ENCODE assay signal across 8 cellular contexts in genomic region chr7:23273141-23273599, GRCh38. TPM values are rescaled to one million over a fixed set of nuclear protein-coding genes. Genes with fewer than 3 reads are reported as not detected.
DNase-seq lines count a peak whose midpoint lies in the region; ATAC-seq and TF ChIP-seq lines count a peak whose summit lies in the region.

No MANE protein-coding gene starts in this region.

- intact Hi-C loops in naive thymus-derived CD4-positive, alpha-beta T cell (cut with micrococcal nuclease): loop anchor here (1.0 to 5.0 kb wide), 12 partner anchors 26 to 1394 kb away; partner anchors contain the start of genes MALSU1 (in 2 of the 2), HYCC1 (in 1 of the 2) and TRA2A (in 1 of the 2)

- TF ChIP-seq CTCF in epithelial cell of esophagus (IDR thresholded peaks at IDR 0.05; ENCODE audit: insufficient read depth, low read depth, low read length, missing control alignments): peak; percentile 90

- peaks cover 2 to 16% (median 10%) of the 10 kb centered on the region in 7 donors for H3K4me1 Mint-ChIP-seq in naive thymus-derived CD4-positive, alpha-beta T cell
- peaks cover 7 to 11% of the 10 kb centered on the region in 2 donors for H3K4me1 Mint-ChIP-seq in stimulated activated naive B cell treated with anti-CD40 and anti-IgM and Interleukin-4, amounts not matched to agents 10 μg/mL and 1 μg/mL and 100 μg/mL, for 72 hours

- CTCF ChIA-PET in naive thymus-derived CD4-positive, alpha-beta T cell (lab: Charles Lee): interaction anchor here (0.6 to 6.6 kb wide), 19 partner anchors 9 to 1740 kb away, joined by 3 to 48 read pairs (median 5); no protein-coding TSS in a partner anchor

- POLR2A ChIA-PET in naive thymus-derived CD4-positive, alpha-beta T cell (lab: Charles Lee): interaction anchor here (0.7 to 1.6 kb wide), 2 partner anchors 26 to 435 kb away, joined by 4 to 10 read pairs; partner anchors contain the start of gene MALSU1

- H3K27ac Mint-ChIP-seq in naive thymus-derived CD4-positive, alpha-beta T cell: peak overlapping the region in 4 of 9 donors; percentile 3 to 54 (median 23)
- peak overlapping the region; percentile 62 for H3K27ac Mint-ChIP-seq in stimulated activated naive B cell treated with anti-CD40 and anti-IgM and Interleukin-4, amounts not matched to agents 10 μg/mL and 1 μg/mL and 100 μg/mL, for 72 hours

- ATAC-seq in GM21515 (IDR thresholded peaks at IDR 0.05; ENCODE audit: unreplicated experiment): peak; percentile 99
- peak; percentile 99 for ATAC-seq in naive thymus-derived CD4-positive, alpha-beta T cell
- peak; percentile 98 to 99 for ATAC-seq in stimulated activated naive B cell treated with anti-CD40 and anti-IgM and Interleukin-4, amounts not matched to agents 10 μg/mL and 1 μg/mL and 100 μg/mL, for 72 hours (replicated peaks)

- DNase-seq in DMS53 (lab: John Stamatoyannopoulos, UW) (peak; percentile 100), NOMO-1 treated with dmso at 0.1 percent for 144 hours (lab: John Stamatoyannopoulos, UW; ENCODE audit: unreplicated experiment) (peak; percentile 77), epithelial cell of esophagus (ENCODE audit: low read depth) (peak; percentile 96)
- peak; percentile 66 to 89 (median 79) for DNase-seq in activated CD8-positive, alpha-beta memory T cell treated with anti-CD3 and anti-CD28 coated beads for 48 hours (ENCODE audit: low read depth in 2 of 3, low spot score in 2 of 3)
- DNase-seq in naive thymus-derived CD4-positive, alpha-beta T cell: peak; percentile 64 to 85 (median 80)
- DNase-seq in stimulated activated naive B cell treated with anti-CD40 and anti-IgM and Interleukin-4, amounts not matched to agents 10 μg/mL and 1 μg/mL and 100 μg/mL, for 72 hours: peak; percentile 81

- H3K36me3 Mint-ChIP-seq in naive thymus-derived CD4-positive, alpha-beta T cell: no peaks in the 10 kb centered on the region
- no peaks in the 10 kb centered on the region for H3K36me3 Mint-ChIP-seq in stimulated activated naive B cell treated with anti-CD40 and anti-IgM and Interleukin-4, amounts not matched to agents 10 μg/mL and 1 μg/mL and 100 μg/mL, for 72 hours

- H3K9me3 ChIP-seq in HUES48 (ENCODE audit: control insufficient read depth, insufficient read depth, low read length): no peaks in the 10 kb centered on the region
- no peaks in the 10 kb centered on the region for H3K9me3 ChIP-seq in naive thymus-derived CD4-positive, alpha-beta T cell (ENCODE audit: control insufficient read depth in 2 of 3, low read length in 3 of 3)

- H3K36me3 ChIP-seq in HUES48 (ENCODE audit: control insufficient read depth, insufficient read depth, low read length): no peaks in the 10 kb centered on the region
- H3K36me3 ChIP-seq in naive thymus-derived CD4-positive, alpha-beta T cell (ENCODE audit: control insufficient read depth in 2 of 3, insufficient read depth in 3 of 3, low read length in 3 of 3): no peaks in the 10 kb centered on the region

- no peaks in the 10 kb centered on the region for H3K27me3 ChIP-seq in HUES48 (ENCODE audit: control insufficient read depth, insufficient read depth, low read length)
- H3K27me3 ChIP-seq in naive thymus-derived CD4-positive, alpha-beta T cell (ENCODE audit: control insufficient read depth in 2 of 2, insufficient read depth in 2 of 2, low read length in 2 of 2): no peaks in the 10 kb centered on the region

- H3K4me3 ChIP-seq in HUES48 (ENCODE audit: low read depth, low read length) (peak overlapping the region; percentile 44; the same call in 1 of the 2 replicates), epithelial cell of esophagus (ENCODE audit: low read length) (no peak overlapping the region)
- no peak overlapping the region for H3K4me3 ChIP-seq in naive thymus-derived CD4-positive, alpha-beta T cell (ENCODE audit: low read length)

- H3K9ac ChIP-seq in HUES48 (ENCODE audit: low read depth, low read length): peak overlapping the region; percentile 40

- H3K4me3 Mint-ChIP-seq in naive thymus-derived CD4-positive, alpha-beta T cell: peak overlapping the region; percentile 14 to 82 (median 70)
- peak overlapping the region; percentile 77 to 82 for H3K4me3 Mint-ChIP-seq in stimulated activated naive B cell treated with anti-CD40 and anti-IgM and Interleukin-4, amounts not matched to agents 10 μg/mL and 1 μg/mL and 100 μg/mL, for 72 hours

- no peak overlapping the region for H3K27ac ChIP-seq in HUES48 (ENCODE audit: low read depth, low read length)
- no peak overlapping the region for H3K27ac ChIP-seq in naive thymus-derived CD4-positive, alpha-beta T cell (ENCODE audit: low read depth, low read length)

- peaks cover 0 to 9% (median 4%) of the 10 kb centered on the region in 5 donors for H3K27me3 Mint-ChIP-seq in naive thymus-derived CD4-positive, alpha-beta T cell
- H3K27me3 Mint-ChIP-seq in stimulated activated naive B cell treated with anti-CD40 and anti-IgM and Interleukin-4, amounts not matched to agents 10 μg/mL and 1 μg/mL and 100 μg/mL, for 72 hours: peaks cover 4 to 11% of the 10 kb centered on the region in 2 donors

- peaks cover 8% of the 10 kb centered on the region; the same call in 1 of the 2 replicates for H3K4me1 ChIP-seq in HUES48 (ENCODE audit: control insufficient read depth, insufficient read depth, low read length)
- H3K4me1 ChIP-seq in naive thymus-derived CD4-positive, alpha-beta T cell (ENCODE audit: control insufficient read depth in 2 of 2, insufficient read depth in 2 of 2, low read length in 2 of 2): peaks cover 0 to 4% of the 10 kb centered on the region in 2 donors

- no peaks in the 10 kb centered on the region for H3K9me3 Mint-ChIP-seq in naive thymus-derived CD4-positive, alpha-beta T cell
- no peaks in the 10 kb centered on the region for H3K9me3 Mint-ChIP-seq in stimulated activated naive B cell treated with anti-CD40 and anti-IgM and Interleukin-4, amounts not matched to agents 10 μg/mL and 1 μg/mL and 100 μg/mL, for 72 hours

RNA-seq across cellular contexts. Expression of gene MALSU1, which starts 26.0 kb away (rescaled TPM):
- total RNA-seq in naive thymus-derived CD4-positive, alpha-beta T cell: 10 to 100 TPM; 32.7 to 48.3 (median 44.8) TPM
- polyA plus RNA-seq in naive thymus-derived CD4-positive, alpha-beta T cell: 10 to 100 TPM; 73.5 to 83.5 TPM

RNA-seq across cellular contexts. Expression of gene GPNMB, which starts 26.6 kb away (rescaled TPM):
- 10 to 100 TPM in 2 of 5 experiments, under 1 TPM in 2, not detected in 1; 0.56 to 30.5 (median 15.4) TPM for total RNA-seq in naive thymus-derived CD4-positive, alpha-beta T cell
- polyA plus RNA-seq in naive thymus-derived CD4-positive, alpha-beta T cell: not detected
